Comparison of ENCODE assay signal across 9 cellular contexts in genomic region chr9:129550199-129550839, GRCh38.
DNase-seq lines count a peak whose midpoint lies in the region; ATAC-seq and TF ChIP-seq lines count a peak whose summit lies in the region.
"Had no signal": no experiment of that assay in that cellular context is flagged by ENCODE, and none has a peak within 500 bp of the region (broad histone marks: within the 10 kb centered on the region; RNA-seq: fewer than 3 reads in every experiment).

No MANE protein-coding gene starts in this region.

- H3K36me3 ChIP-seq in PC-9 (ENCODE audit: low read depth) (no peaks in the 10 kb centered on the region), skeletal muscle satellite cell (ENCODE audit: insufficient read depth, low read length) (no peaks in the 10 kb centered on the region)

- H3K4me2 ChIP-seq in PC-9 (peak overlapping the region; percentile 42), skeletal muscle satellite cell (ENCODE audit: low read length) (peak overlapping the region; percentile 91)

- DNase-seq in NCI-H1417 (lab: John Stamatoyannopoulos, UW): peak; percentile 4 to 75 (median 71)
- no peak for DNase-seq in NCI-H1417 treated with DMSO at 0.1 percent for 48 hours (lab: John Stamatoyannopoulos, UW)
- peak in 1 of 2 experiments; percentile 58 for DNase-seq in PC-9
- peak; percentile 80 for DNase-seq in cerebellum (ENCODE audit: low spot score)
- DNase-seq in islet precursor cell: peak; percentile 79
- DNase-seq: CD4-positive, CD25-positive, alpha-beta regulatory T cell had no signal

- no peak for TF ChIP-seq CTCF in PC-9 (conservative IDR thresholded peaks at IDR 0.05)

- CTCF ChIA-PET in PC-9 (lab: Charles Lee): interaction anchor here (0.6 kb wide), 1 partner anchor 34 kb away, joined by 3 read pairs; no protein-coding TSS in a partner anchor

- no peaks in the 10 kb centered on the region for H4K20me1 ChIP-seq in PC-9 (ENCODE audit: insufficient read depth)

- H3K27me3 ChIP-seq in PC-9 (ENCODE audit: insufficient read depth, low read depth): no peaks in the 10 kb centered on the region
- peaks cover 3% of the 10 kb centered on the region for H3K27me3 ChIP-seq in skeletal muscle satellite cell (ENCODE audit: control insufficient read depth, insufficient read depth, low read length)

- H3K79me2 ChIP-seq in PC-9 (ENCODE audit: low read depth): no peaks in the 10 kb centered on the region

- intact Hi-C loops in PC-9 (cut with micrococcal nuclease; ENCODE audit: unreplicated experiment): no loop called here

- 0 out of 2 replicates have a peak, but pooled peaks cover 4% of the 10 kb centered on the region for H3K4me1 ChIP-seq in PC-9 (replicated peaks; ENCODE audit: insufficient read depth)
- peaks cover 17% of the 10 kb centered on the region for H3K4me1 ChIP-seq in skeletal muscle satellite cell (ENCODE audit: control insufficient read depth, insufficient read depth, low read length)

- H3F3A ChIP-seq in PC-9 (ENCODE audit: insufficient read depth, low read depth): no peaks in the 10 kb centered on the region; the same call in 1 of the 2 replicates

- H3K9me2 ChIP-seq in PC-9 (ENCODE audit: insufficient read depth): no peaks in the 10 kb centered on the region

- H3K4me3 ChIP-seq in PC-9 (no peak overlapping the region), skeletal muscle satellite cell (ENCODE audit: low read length) (peak overlapping the region; percentile 70)

- no TSS peak for BruUV-seq in PC-9 (replicated peaks; lab: Mats Ljungman, UMichigan)

- no peak overlapping the region for H3K27ac ChIP-seq in PC-9

- ATAC-seq in HG02938 (IDR thresholded peaks at IDR 0.05; ENCODE audit: unreplicated experiment): no peak
- no peak for ATAC-seq in HG02610 (IDR thresholded peaks at IDR 0.05; ENCODE audit: unreplicated experiment)

- H3K9me3 ChIP-seq in PC-9 (ENCODE audit: insufficient read depth, low read depth): no peaks in the 10 kb centered on the region
- no peaks in the 10 kb centered on the region for H3K9me3 ChIP-seq in skeletal muscle satellite cell (replicated peaks; ENCODE audit: low read length)

- POLR2A ChIA-PET in PC-9 (lab: Charles Lee; ENCODE audit: unreplicated experiment): no interaction called here

- peak overlapping the region; percentile 77 for H3K9ac ChIP-seq in skeletal muscle satellite cell (ENCODE audit: low read depth, low read length)

- no peak overlapping the region for H2AFZ ChIP-seq in PC-9
